27 cellular contexts compared by ENCODE assay signal in the genomic region with DNA sequence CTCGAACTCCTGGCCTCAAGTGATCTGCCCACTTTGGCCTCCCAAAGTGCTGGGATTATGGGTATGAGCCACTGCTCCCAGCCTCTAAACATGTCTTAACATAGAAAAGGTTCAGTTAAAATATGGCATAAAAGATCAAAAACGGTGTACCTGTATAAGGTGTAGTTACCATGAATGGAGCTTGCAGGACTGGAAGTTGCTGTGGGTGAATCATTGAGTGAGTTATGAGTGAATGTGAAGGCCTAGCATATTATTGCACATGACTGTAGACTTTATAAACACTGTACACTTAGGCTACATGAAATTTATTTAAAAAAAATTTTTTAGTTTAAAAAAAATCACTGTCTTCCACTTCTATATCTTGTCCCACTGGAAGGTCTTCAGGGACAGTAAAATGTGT.
"Had no signal": no experiment of that assay in that cellular context is flagged by ENCODE, and none has a peak within 500 bp of the region (broad histone marks: within the 10 kb centered on the region; RNA-seq: fewer than 3 reads in every experiment).

No MANE protein-coding gene starts in this region.

- H3K9me3 ChIP-seq: gastroesophageal sphincter had no signal

- H3K27ac ChIP-seq: brain microvascular endothelial cell, gastroesophageal sphincter, heart right ventricle had no signal

- H3K36me3 ChIP-seq: brain microvascular endothelial cell, gastroesophageal sphincter had no signal

- H3K9me3 Mint-ChIP-seq: activated CD4-positive, alpha-beta T cell treated with anti-CD3 and anti-CD28 coated beads, Interleukin-2, amount 10 ng/mL, durations not matched to agents 24 days and 14 days; activated T-helper 1 cell treated with anti-CD3 and anti-CD28 coated beads, Interleukin-12 subunit alpha, Interleukin-12 subunit beta, Interleukin-2, Interleukin-4 antibody, amounts not matched to agents 30 ng/mL and 10 ng/mL and 1 ng/mL, durations not matched to agents 14 hours and 24 hours and 36 hours; effector memory CD8-positive, alpha-beta T cell had no signal

- H3K27ac Mint-ChIP-seq: activated CD4-positive, alpha-beta memory T cell treated with anti-CD3 and anti-CD28 coated beads for 36 hours; activated CD4-positive, alpha-beta T cell treated with anti-CD3 and anti-CD28 coated beads for 36 hours; activated CD4-positive, alpha-beta T cell treated with anti-CD3 and anti-CD28 coated beads, Interleukin-2, amount 10 ng/mL, durations not matched to agents 24 days and 14 days; activated CD8-positive, alpha-beta memory T cell treated with anti-CD3 and anti-CD28 coated beads, Interleukin-2, amount 10 ng/mL, durations not matched to agents 7 days and 5 days; activated CD8-positive, alpha-beta T cell treated with anti-CD3 and anti-CD28 coated beads, Interleukin-2, amount 10 ng/mL, durations not matched to agents 7 days and 5 days; activated naive CD4-positive, alpha-beta T cell treated with anti-CD3 and anti-CD28 coated beads, Interleukin-2, amount 10 ng/mL, durations not matched to agents 7 days and 5 days; activated naive CD4-positive, alpha-beta T cell treated with anti-CD3 and anti-CD28 coated beads, Interleukin-2, amount 50 U/mL, for 72 hours; activated naive CD8-positive, alpha-beta T cell treated with anti-CD3 and anti-CD28 coated beads, Interleukin-2, amount 10 ng/mL, durations not matched to agents 7 days and 5 days; activated T-helper 1 cell treated with anti-CD3 and anti-CD28 coated beads, Interleukin-12 subunit alpha, Interleukin-12 subunit beta, Interleukin-2, Interleukin-4 antibody, amounts not matched to agents 30 ng/mL and 10 ng/mL and 1 ng/mL, durations not matched to agents 14 hours and 24 hours and 36 hours; effector memory CD8-positive, alpha-beta T cell had no signal

- H3K4me3 ChIP-seq: gastroesophageal sphincter, heart right ventricle had no signal

- H3K27me3 ChIP-seq: brain microvascular endothelial cell, gastroesophageal sphincter, heart right ventricle had no signal

- H3K4me3 Mint-ChIP-seq: activated CD4-positive, alpha-beta memory T cell treated with anti-CD3 and anti-CD28 coated beads for 36 hours; activated CD4-positive, alpha-beta T cell treated with anti-CD3 and anti-CD28 coated beads for 36 hours; activated CD4-positive, alpha-beta T cell treated with anti-CD3 and anti-CD28 coated beads, Interleukin-2, amount 10 ng/mL, durations not matched to agents 24 days and 14 days; activated CD8-positive, alpha-beta memory T cell treated with anti-CD3 and anti-CD28 coated beads, Interleukin-2, amount 10 ng/mL, durations not matched to agents 7 days and 5 days; activated CD8-positive, alpha-beta T cell treated with anti-CD3 and anti-CD28 coated beads, Interleukin-2, amount 10 ng/mL, durations not matched to agents 7 days and 5 days; activated naive CD4-positive, alpha-beta T cell treated with anti-CD3 and anti-CD28 coated beads, Interleukin-2, amount 10 ng/mL, durations not matched to agents 7 days and 5 days; activated naive CD8-positive, alpha-beta T cell treated with anti-CD3 and anti-CD28 coated beads, Interleukin-2, amount 10 ng/mL, durations not matched to agents 7 days and 5 days; activated T-helper 1 cell treated with anti-CD3 and anti-CD28 coated beads, Interleukin-12 subunit alpha, Interleukin-12 subunit beta, Interleukin-2, Interleukin-4 antibody, amounts not matched to agents 30 ng/mL and 10 ng/mL and 1 ng/mL, durations not matched to agents 14 hours and 24 hours and 36 hours; effector memory CD8-positive, alpha-beta T cell had no signal

- ATAC-seq: activated CD4-positive, alpha-beta T cell treated with anti-CD3 and anti-CD28 coated beads for 36 hours; activated CD8-positive, alpha-beta memory T cell treated with anti-CD3 and anti-CD28 coated beads, Interleukin-2, amount 10 ng/mL, durations not matched to agents 7 days and 5 days; activated CD8-positive, alpha-beta T cell treated with anti-CD3 and anti-CD28 coated beads, Interleukin-2, amount 10 ng/mL, durations not matched to agents 7 days and 5 days; activated naive CD4-positive, alpha-beta T cell treated with anti-CD3 and anti-CD28 coated beads, Interleukin-2, amount 50 U/mL, for 72 hours; effector memory CD8-positive, alpha-beta T cell; gastroesophageal sphincter; heart right ventricle had no signal

- H3K27me3 Mint-ChIP-seq: activated CD4-positive, alpha-beta memory T cell treated with anti-CD3 and anti-CD28 coated beads for 36 hours; activated CD4-positive, alpha-beta T cell treated with anti-CD3 and anti-CD28 coated beads for 36 hours; activated CD4-positive, alpha-beta T cell treated with anti-CD3 and anti-CD28 coated beads, Interleukin-2, amount 10 ng/mL, durations not matched to agents 24 days and 14 days; activated CD8-positive, alpha-beta memory T cell treated with anti-CD3 and anti-CD28 coated beads, Interleukin-2, amount 10 ng/mL, durations not matched to agents 7 days and 5 days; activated naive CD4-positive, alpha-beta T cell treated with anti-CD3 and anti-CD28 coated beads, Interleukin-2, amount 10 ng/mL, durations not matched to agents 7 days and 5 days; activated naive CD8-positive, alpha-beta T cell treated with anti-CD3 and anti-CD28 coated beads, Interleukin-2, amount 10 ng/mL, durations not matched to agents 7 days and 5 days; effector memory CD8-positive, alpha-beta T cell had no signal

- DNase-seq: activated CD4-positive, alpha-beta memory T cell treated with anti-CD3 and anti-CD28 coated beads for 36 hours; activated CD4-positive, alpha-beta T cell treated with anti-CD3 and anti-CD28 coated beads for 36 hours; activated CD4-positive, alpha-beta T cell treated with anti-CD3 and anti-CD28 coated beads, Interleukin-2, amount 10 ng/mL, durations not matched to agents 24 days and 14 days; activated CD4-positive, CD25-positive, alpha-beta regulatory T cell; activated CD4-positive, CD25-positive, alpha-beta regulatory T cell treated with anti-CD3 and anti-CD28 coated beads, Interleukin-2, amount 50 U/mL, for 72 hours; activated CD8-positive, alpha-beta memory T cell treated with anti-CD3 and anti-CD28 coated beads, Interleukin-2, amount 10 ng/mL, durations not matched to agents 7 days and 5 days; activated CD8-positive, alpha-beta memory T cell treated with anti-CD3 and anti-CD28 coated beads, Interleukin-2, amount 50 U/mL, for 4 hours; activated CD8-positive, alpha-beta T cell treated with anti-CD3 and anti-CD28 coated beads, Interleukin-2, amount 10 ng/mL, durations not matched to agents 7 days and 5 days; activated gamma-delta T cell; activated naive CD4-positive, alpha-beta T cell; activated naive CD4-positive, alpha-beta T cell treated with anti-CD3 and anti-CD28 coated beads, Interleukin-2, amount 10 ng/mL, durations not matched to agents 7 days and 5 days; activated naive CD8-positive, alpha-beta T cell treated with anti-CD3 and anti-CD28 coated beads, Interleukin-2, amount 10 ng/mL, durations not matched to agents 7 days and 5 days; activated T-cell treated with anti-CD3 and anti-CD28 coated beads, Interleukin-2, amount 50 U/mL, for 1 hour; activated T-cell treated with anti-CD3 and anti-CD28 coated beads, Interleukin-2, amount 50 U/mL, for 48 hours; amniotic stem cell; anterior cingulate cortex; brain microvascular endothelial cell; caudate nucleus; cortex of kidney; dermis blood vessel endothelial cell; effector CD4-positive, alpha-beta T cell; effector memory CD8-positive, alpha-beta T cell; heart right ventricle; T-helper 2 cell had no signal
